8 cellular contexts compared by ENCODE assay signal in the genomic region with DNA sequence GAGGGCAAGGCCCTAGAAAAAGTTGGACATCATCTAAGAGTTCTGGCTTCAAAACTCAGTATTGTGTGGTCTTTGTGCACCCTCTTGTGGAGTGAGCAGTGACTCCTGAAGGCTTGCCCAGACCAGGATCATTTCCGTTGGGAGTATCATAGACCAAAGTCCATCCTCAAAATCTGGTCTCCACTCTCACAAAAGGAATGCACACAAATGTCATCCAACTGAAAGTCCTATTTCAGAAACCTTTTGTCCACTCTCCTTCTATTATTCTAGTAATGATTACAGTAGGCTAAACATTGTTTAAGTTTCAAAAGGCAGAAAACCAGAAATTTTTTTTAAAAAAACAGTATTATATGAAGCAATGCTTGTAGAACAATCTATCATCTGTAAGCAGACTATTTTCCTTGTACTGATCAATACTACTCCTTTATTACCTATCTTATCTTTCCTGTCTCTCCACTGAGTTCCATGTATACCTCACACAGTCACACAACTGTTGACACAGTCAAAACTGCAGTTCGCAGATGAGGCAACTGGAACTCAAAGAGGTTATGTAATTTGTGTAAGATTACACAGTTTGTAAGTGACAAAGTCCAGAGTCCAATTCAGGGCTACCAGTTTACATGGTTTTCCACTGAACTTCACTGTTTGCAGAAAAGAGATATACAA. TPM values are rescaled to one million over a fixed set of nuclear protein-coding genes. Genes with fewer than 3 reads are reported as not detected.
A peak's percentile ranks its signal among the peaks of the same experiment; 100 is the strongest.
DNase-seq lines count a peak whose midpoint lies in the region; ATAC-seq, FAIRE-seq and TF ChIP-seq lines count a peak whose summit lies in the region.

No MANE protein-coding gene starts in this region.

- peak; percentile 58 for TF ChIP-seq CTCF in GM10248 (IDR thresholded peaks at IDR 0.05; ENCODE audit: control extremely low read depth, extremely low read depth, low read depth, missing control alignments)
- peak in 2 of 6 experiments; percentile 24 to 43 for TF ChIP-seq CTCF in esophagus squamous epithelium (IDR thresholded peaks at IDR 0.05)

- POLR2A ChIA-PET in GM10248 (lab: Yijun Ruan, JAX), result no interaction called here

- H3K4me3 ChIP-seq in esophagus squamous epithelium, result no peak overlapping the region

- TF ChIP-seq POLR2A in esophagus squamous epithelium (IDR thresholded peaks at IDR 0.05), result no peak

- H3K4me1 ChIP-seq in esophagus squamous epithelium, result no peaks in the 10 kb centered on the region

- CTCF ChIA-PET in GM10248 (lab: Yijun Ruan, JAX), result interaction anchor here (1.0 to 1.3 kb wide), 4 partner anchors 11 to 244 kb away, joined by 3 to 4 read pairs (median 3); no protein-coding TSS in a partner anchor

- intact Hi-C loops in esophagus squamous epithelium (cut with DNase I), result no loop called here

- DNase-seq in GM10248 (ENCODE audit: extremely low spot score) (peak; percentile 34), NCI-H128 (lab: John Stamatoyannopoulos, UW; ENCODE audit: unreplicated experiment) (peak; percentile 5), anterior cingulate cortex (lab: John Stamatoyannopoulos, UW) (peak in 36 of 58 donors; percentile 1 to 59 (median 12)), occipital lobe (lab: John Stamatoyannopoulos, UW) (no peak), esophagus squamous epithelium (lab: John Stamatoyannopoulos, UW) (no peak), KG1 (lab: John Stamatoyannopoulos, UW) (no peak)

- ATAC-seq in GM21515 (IDR thresholded peaks at IDR 0.05; ENCODE audit: unreplicated experiment), result no peak

- no peak overlapping the region for H3K27ac ChIP-seq in esophagus squamous epithelium

- H3K9me3 ChIP-seq in esophagus squamous epithelium, result no peaks in the 10 kb centered on the region

- WGBS in esophagus squamous epithelium, 2 donors, result 42 to 44% methylated on average over 2 of the region's 2 CpGs

- H3K27me3 ChIP-seq in esophagus squamous epithelium, result no peaks in the 10 kb centered on the region

- no peaks in the 10 kb centered on the region for H3K36me3 ChIP-seq in esophagus squamous epithelium

- FAIRE-seq in islet of Langerhans (lab: Jason Lieb, UNC), result peak; percentile 95

RNA-seq across cellular contexts. Expression of gene COX16, which starts 41.4 kb away (rescaled TPM):
- total RNA-seq in occipital lobe, result 45.4 TPM
- 10 to 100 TPM; 19.3 to 33.0 (median 26.9) TPM for total RNA-seq in esophagus squamous epithelium

Comparison
In these comparisons a context has a peak if more than half of its experiments do, and no peak if none do; other contexts are left out.
1. DNase-seq: peak in GM10248 (single experiment), NCI-H128 (single experiment) and anterior cingulate cortex (36 of 58); none in occipital lobe (single experiment), esophagus squamous epithelium (single experiment) and KG1 (single experiment).